In genomic region chr9:37383393-37383792, GRCh38 we compare ENCODE assay signal across 19 cellular contexts. TPM values are rescaled to one million over a fixed set of nuclear protein-coding genes. Genes with fewer than 3 reads are reported as not detected.
DNase-seq lines count a peak whose midpoint lies in the region; ATAC-seq and TF ChIP-seq lines count a peak whose summit lies in the region.
"Had no signal": no experiment of that assay in that cellular context is flagged by ENCODE, and none has a peak within 500 bp of the region (broad histone marks: within the 10 kb centered on the region; RNA-seq: fewer than 3 reads in every experiment).

No MANE protein-coding gene starts in this region.

- H3K27me3 Mint-ChIP-seq in IgD-negative memory B cell (peaks cover 5% of the 10 kb centered on the region), naive B cell (no peaks in the 10 kb centered on the region), HFFc6 (ENCODE audit: insufficient read depth) (peaks cover 32% of the 10 kb centered on the region)
- H3K27me3 Mint-ChIP-seq: CD4-positive, alpha-beta T cell had no signal

- peak overlapping the region; percentile 57 for H3K9ac ChIP-seq in SK-N-MC (ENCODE audit: insufficient read length)

- H3K4me1 Mint-ChIP-seq in IgD-negative memory B cell (peaks cover 58 to 63% (median 61%) of the 10 kb centered on the region in 3 donors), naive B cell (peaks cover 61 to 91% (median 80%) of the 10 kb centered on the region in 3 donors), HFFc6 (ENCODE audit: low read depth) (no peaks in the 10 kb centered on the region)

- no peak for ATAC-seq in naive B cell (ENCODE audit: low read depth in 2 of 2)

- H3K27ac ChIP-seq in A673 (ENCODE audit: low read depth, low read length, poor library complexity, severe bottlenecking) (peak overlapping the region; percentile 84), SK-N-MC (peak overlapping the region; percentile 95)
- H3K27ac ChIP-seq: 22Rv1 had no signal

- intact Hi-C loops in A673 (cut with micrococcal nuclease; ENCODE audit: unreplicated experiment): loop anchor here (2.0 to 10.0 kb wide), 4 partner anchors 53 to 509 kb away; no protein-coding TSS in a partner anchor

- TSS peak; percentile 77 for BruUV-seq in A673 (replicated peaks; lab: Mats Ljungman, UMichigan)

- POLR2A ChIA-PET in A673 (lab: Charles Lee; ENCODE audit: low non-redundant PET): no interaction called here

- peaks cover 33% of the 10 kb centered on the region for H3K4me1 ChIP-seq in A673 (ENCODE audit: insufficient read depth, low read length, poor library complexity, severe bottlenecking)
- H3K4me1 ChIP-seq: BE2C, Caco-2 had no signal

- DNase-seq in A673 (ENCODE audit: low spot score) (peak; percentile 67), SK-N-MC (ENCODE audit: low read depth, low spot score) (no peak), naive B cell (no peak), HFFc6 (no peak), NCI-H1417 treated with DMSO at 0.1 percent for 48 hours (lab: John Stamatoyannopoulos, UW) (no peak)
- no peak for DNase-seq in activated CD8-positive, alpha-beta memory T cell treated with anti-CD3 and anti-CD28 coated beads, Interleukin-2, amount 50 U/mL, for 4 hours
- no peak for DNase-seq in stimulated activated CD4-positive, alpha-beta T cell treated with anti-CD3 and anti-CD28 coated beads, Interleukin-15, amount 100 ng/mL, for 24 hours
- DNase-seq: BE2C; Caco-2; CD4-positive, alpha-beta T cell; GDM1; NCI-H1105 treated with DMSO at 0.1 percent for 48 hours; NCI-H187; NCI-H2171; NCI-H526; Peyer's patch; Right ventricle myocardium superior had no signal

- H3K27ac Mint-ChIP-seq in IgD-negative memory B cell: peak overlapping the region in 1 of 3 donors; percentile 96
- H3K27ac Mint-ChIP-seq in naive B cell: peak overlapping the region; percentile 60 to 99 (median 96)
- H3K27ac Mint-ChIP-seq in HFFc6: no peak overlapping the region
- H3K27ac Mint-ChIP-seq: CD4-positive, alpha-beta T cell had no signal

- H3K4me3 Mint-ChIP-seq in IgD-negative memory B cell (peak overlapping the region in 3 of 4 donors; percentile 17 to 88 (median 30)), naive B cell (peak overlapping the region in 7 of 8 donors; percentile 26 to 91 (median 72)), HFFc6 (no peak overlapping the region)
- H3K4me3 Mint-ChIP-seq: CD4-positive, alpha-beta T cell had no signal

- H3K27me3 ChIP-seq in A673 (replicated peaks; ENCODE audit: insufficient read depth, low read depth, low read length, poor library complexity): no peaks in the 10 kb centered on the region
- H3K27me3 ChIP-seq: BE2C, Peyer's patch had no signal

- H3K9me3 ChIP-seq in A673 (ENCODE audit: low read depth, low read length, poor library complexity, severe bottlenecking): no peaks in the 10 kb centered on the region
- H3K9me3 ChIP-seq in SK-N-MC (ENCODE audit: low read depth, low read length): no peaks in the 10 kb centered on the region
- H3K9me3 ChIP-seq: BE2C, Caco-2, Peyer's patch had no signal

- H3K36me3 Mint-ChIP-seq in IgD-negative memory B cell (peaks cover 5% of the 10 kb centered on the region), naive B cell (peaks cover 0 to 5% of the 10 kb centered on the region in 2 donors), HFFc6 (ENCODE audit: low read depth) (peaks cover 7% of the 10 kb centered on the region; the same call in 1 of the 2 replicates)

- no peak for TF ChIP-seq CTCF in A673 (conservative IDR thresholded peaks at IDR 0.05; ENCODE audit: low read depth, low read length)
- TF ChIP-seq CTCF in HFFc6 (IDR thresholded peaks at IDR 0.05): no peak

- no peaks in the 10 kb centered on the region for H3K9me3 Mint-ChIP-seq in IgD-negative memory B cell
- H3K9me3 Mint-ChIP-seq in naive B cell: peaks cover 0 to 2% (median 0%) of the 10 kb centered on the region in 7 donors
- H3K9me3 Mint-ChIP-seq in HFFc6: peaks cover 5% of the 10 kb centered on the region
- H3K9me3 Mint-ChIP-seq: CD4-positive, alpha-beta T cell had no signal

- CTCF ChIA-PET in A673 (lab: Charles Lee): interaction anchor here (1.3 kb wide), 1 partner anchor 24 kb away, joined by 3 read pairs; no protein-coding TSS in a partner anchor

- H3K4me3 ChIP-seq in A673 (ENCODE audit: low read depth, low read length, poor library complexity, severe bottlenecking) (no peak overlapping the region), SK-N-MC (peak overlapping the region; percentile 42)
- H3K4me3 ChIP-seq: Peyer's patch had no signal

- H3K36me3 ChIP-seq in A673 (ENCODE audit: insufficient read depth, low read length, poor library complexity, severe bottlenecking) (no peaks in the 10 kb centered on the region), SK-N-MC (ENCODE audit: insufficient read depth, low read length) (no peaks in the 10 kb centered on the region; the same call in 1 of the 2 replicates)
- H3K36me3 ChIP-seq: BE2C, Peyer's patch had no signal

RNA-seq across cellular contexts. Expression of gene GRHPR, which starts 39.1 kb away (rescaled TPM):
- total RNA-seq in A673 (2021): 102 and 118 TPM in 2 replicates
- polyA plus RNA-seq in IgD-negative memory B cell: 84.6 TPM
- 100 to 1,000 TPM in 5 of 6 donors, 10 to 100 TPM in 1; 90.5 to 185 (median 126) TPM for polyA plus RNA-seq in naive B cell (ENCODE audit: low read depth in 6 of 6)
- total RNA-seq in HFFc6 (2021; fragmentation: NEBNext Ultra II Directional; extraction: Animal tissue kit (Norgen Biotek cat#: 25700)): 100 to 1,000 TPM; 106 to 116 (median 111) TPM
